Comparison of ENCODE assay signal across 17 cellular contexts in genomic region chr16:54173489-54173888, GRCh38.
DNase-seq lines count a peak whose midpoint lies in the region; ATAC-seq and TF ChIP-seq lines count a peak whose summit lies in the region.
"Had no signal": no experiment of that assay in that cellular context is flagged by ENCODE, and none has a peak within 500 bp of the region (broad histone marks: within the 10 kb centered on the region; RNA-seq: fewer than 3 reads in every experiment).

No MANE protein-coding gene starts in this region.

- H3K27me3 Mint-ChIP-seq in neural progenitor cell (ENCODE audit: insufficient read depth, low read depth) = peaks cover 6% of the 10 kb centered on the region

- H3K9me3 Mint-ChIP-seq in neural progenitor cell = no peaks in the 10 kb centered on the region
- H3K9me3 Mint-ChIP-seq: IgD-negative memory B cell had no signal

- no peak overlapping the region for H2AFZ ChIP-seq in neural progenitor cell (replicated peaks)
- H2AFZ ChIP-seq: GM23248 had no signal

- no peak overlapping the region for H3K9ac ChIP-seq in neural progenitor cell
- H3K9ac ChIP-seq: BLaER1, GM23248 had no signal

- H3K79me2 ChIP-seq in neural progenitor cell (ENCODE audit: low read depth) = no peaks in the 10 kb centered on the region

- intact Hi-C loops in tibial artery (cut with DNase I; ENCODE audit: low total_unique reads) = no loop called here

- H3K9me3 ChIP-seq in WERI-Rb-1 (ENCODE audit: severe bottlenecking) = no peaks in the 10 kb centered on the region
- no peaks in the 10 kb centered on the region for H3K9me3 ChIP-seq in neural progenitor cell (ENCODE audit: low read depth)
- no peaks in the 10 kb centered on the region for H3K9me3 ChIP-seq in tibial artery
- H3K9me3 ChIP-seq: BLaER1 had no signal

- no peaks in the 10 kb centered on the region for H3F3A ChIP-seq in neural progenitor cell (ENCODE audit: low read depth)

- no peak overlapping the region for H3K4me3 Mint-ChIP-seq in neural progenitor cell
- H3K4me3 Mint-ChIP-seq: CD8-positive, alpha-beta memory T cell; IgD-negative memory B cell had no signal

- no peak for TF ChIP-seq CTCF in WERI-Rb-1 (IDR thresholded peaks at IDR 0.05; ENCODE audit: low read depth, low read length)
- no peak for TF ChIP-seq CTCF in neural progenitor cell (IDR thresholded peaks at IDR 0.05)
- no peak for TF ChIP-seq CTCF in tibial artery (IDR thresholded peaks at IDR 0.05)

- H3K4me1 ChIP-seq in neural progenitor cell (peaks cover 46% of the 10 kb centered on the region), tibial artery (no peaks in the 10 kb centered on the region)
- H3K4me1 ChIP-seq: BLaER1 had no signal

- no peak overlapping the region for H3K27ac Mint-ChIP-seq in neural progenitor cell
- H3K27ac Mint-ChIP-seq: CD8-positive, alpha-beta memory T cell; IgD-negative memory B cell had no signal

- ATAC-seq in HG03521 (IDR thresholded peaks at IDR 0.05; ENCODE audit: unreplicated experiment) (no peak), GM18517 (IDR thresholded peaks at IDR 0.05; ENCODE audit: unreplicated experiment) (no peak)

- H3K4me2 ChIP-seq in neural progenitor cell = no peak overlapping the region
- H3K4me2 ChIP-seq: BLaER1 had no signal

- H3K27me3 ChIP-seq in WERI-Rb-1 (ENCODE audit: insufficient read depth, low read depth, severe bottlenecking) (no peaks in the 10 kb centered on the region), neural progenitor cell (peaks cover 14% of the 10 kb centered on the region), tibial artery (peaks cover 0 to 31% of the 10 kb centered on the region in 2 donors)

- H3K4me1 Mint-ChIP-seq in neural progenitor cell = peaks cover 67% of the 10 kb centered on the region
- H3K4me1 Mint-ChIP-seq: CD8-positive, alpha-beta memory T cell had no signal

- H3K4me3 ChIP-seq in WERI-Rb-1 (ENCODE audit: low read depth, low read length) (peak overlapping the region; percentile 22), neural progenitor cell (no peak overlapping the region), tibial artery (no peak overlapping the region)
- H3K4me3 ChIP-seq: BLaER1, GM23248 had no signal

- H4K20me1 ChIP-seq in neural progenitor cell (ENCODE audit: low read depth) = no peaks in the 10 kb centered on the region
- H4K20me1 ChIP-seq: BLaER1 had no signal

- H3K27ac ChIP-seq in WERI-Rb-1 (peak overlapping the region; percentile 86), neural progenitor cell (no peak overlapping the region), tibial artery (no peak overlapping the region)
- H3K27ac ChIP-seq: BLaER1, GM23248 had no signal

- peak; percentile 66 for DNase-seq in NCI-H1092 treated with DMSO at 0.1 percent for 48 hours (lab: John Stamatoyannopoulos, UW)
- no peak for DNase-seq in NCI-H1092 (lab: John Stamatoyannopoulos, UW)
- peak; percentile 9 for DNase-seq in NCI-H146 treated with DMSO at 0.1 percent for 48 hours (lab: John Stamatoyannopoulos, UW; ENCODE audit: unreplicated experiment)
- DNase-seq in WERI-Rb-1 = peak; percentile 53
- DNase-seq in neural progenitor cell (ENCODE audit: low spot score) = peak; percentile 13
- no peak for DNase-seq in tibial artery
- DNase-seq: 8988T; AML-193; CD8-positive, alpha-beta memory T cell; DMS 273 treated with DMSO at 0.1 percent for 48 hours; DND-41; GDM1; GM23248 had no signal

- H3K36me3 ChIP-seq in WERI-Rb-1 (no peaks in the 10 kb centered on the region), neural progenitor cell (no peaks in the 10 kb centered on the region), tibial artery (no peaks in the 10 kb centered on the region)
- H3K36me3 ChIP-seq: BLaER1 had no signal

- no peaks in the 10 kb centered on the region for H3K36me3 Mint-ChIP-seq in neural progenitor cell
- H3K36me3 Mint-ChIP-seq: CD8-positive, alpha-beta memory T cell; IgD-negative memory B cell had no signal

Comparison
In these comparisons a context has a peak if more than half of its experiments do, and no peak if none do; other contexts are left out.
1. DNase-seq: peak in NCI-H1092 treated with DMSO at 0.1 percent for 48 hours (single experiment), NCI-H146 treated with DMSO at 0.1 percent for 48 hours (single experiment), WERI-Rb-1 (single experiment) and neural progenitor cell (single experiment); none in NCI-H1092 (single experiment) and tibial artery (0 of 2).